ENCODE assay signal across 31 cellular contexts in the genomic region with DNA sequence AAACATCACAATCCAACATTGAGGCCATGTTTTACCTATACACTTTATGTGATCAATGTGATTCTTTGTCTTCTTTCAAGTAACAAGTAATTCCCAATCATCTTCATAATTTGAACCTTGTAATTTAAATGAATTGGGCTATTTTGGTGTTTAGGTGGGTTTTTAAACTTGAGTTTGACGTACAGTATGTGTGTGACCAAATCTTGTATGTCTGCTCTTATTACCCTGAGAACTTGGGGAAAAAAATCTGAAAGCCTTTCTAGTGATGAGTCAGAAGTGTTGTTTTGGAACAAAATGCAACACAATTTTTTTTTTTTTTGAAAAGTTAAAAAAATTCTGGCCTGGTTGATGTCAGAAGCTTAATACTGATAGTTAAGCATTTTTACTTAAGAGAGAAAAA.
A peak's percentile ranks its signal among the peaks of the same experiment; 100 is the strongest.
DNase-seq lines count a peak whose midpoint lies in the region; ATAC-seq and TF ChIP-seq lines count a peak whose summit lies in the region.
"Had no signal": no experiment of that assay in that cellular context is flagged by ENCODE, and none has a peak within 500 bp of the region (broad histone marks: within the 10 kb centered on the region; RNA-seq: fewer than 3 reads in every experiment).

No MANE protein-coding gene starts in this region.

- DNase-seq in activated CD4-positive, alpha-beta T cell treated with anti-CD3 and anti-CD28 coated beads for 36 hours = no peak
- DNase-seq in activated CD4-positive, alpha-beta T cell treated with anti-CD3 and anti-CD28 coated beads, Interleukin-2, amount 50 U/mL, for 4 hours = no peak
- DNase-seq in adipocyte (ENCODE audit: low read depth) (peak; percentile 57), fibroblast of mammary gland (ENCODE audit: low read depth) (peak; percentile 77), stromal cell of bone marrow (ENCODE audit: low read depth) (peak; percentile 41), colonic mucosa (no peak), brain microvascular endothelial cell (no peak)
- DNase-seq: activated CD4-positive, alpha-beta T cell treated with anti-CD3 and anti-CD28 coated beads, Interleukin-2, amount 10 ng/mL, durations not matched to agents 7 days and 5 days; activated effector memory CD4-positive, alpha-beta T cell treated with anti-CD3 and anti-CD28 coated beads, Interleukin-2, amount 50 U/mL, for 16 hours; activated T-cell treated with anti-CD3 and anti-CD28 coated beads, Interleukin-2, amount 50 U/mL, for 1 hour; COR-L47; DMS53; effector CD4-positive, alpha-beta T cell; Kasumi-1; left colon; NCI-H146; NCI-H2107; NCI-H345; NCI-H69; nephron progenitor cell; Peyer's patch; stimulated activated CD4-positive, alpha-beta T cell treated with anti-CD3 and anti-CD28 coated beads, Interleukin-4, amount 100 ng/mL, for 24 hours; T-helper 1 cell had no signal

- H3K9me3 ChIP-seq in adipocyte (ENCODE audit: control insufficient read depth, low read length) (no peaks in the 10 kb centered on the region), colonic mucosa (no peaks in the 10 kb centered on the region)
- H3K9me3 ChIP-seq: gastroesophageal sphincter, Peyer's patch had no signal

- H3K27ac Mint-ChIP-seq in activated CD4-positive, alpha-beta T cell treated with anti-CD3 and anti-CD28 coated beads for 36 hours = no peak overlapping the region
- H3K27ac Mint-ChIP-seq: activated CD4-positive, alpha-beta T cell treated with anti-CD3 and anti-CD28 coated beads, Interleukin-2, amount 10 ng/mL, durations not matched to agents 7 days and 5 days; nephron progenitor cell; type B pancreatic cell; WTC11 had no signal

- POLR2A ChIA-PET in activated CD4-positive, alpha-beta T cell treated with anti-CD3 and anti-CD28 coated beads for 36 hours (lab: Charles Lee) = interaction anchor here (1.7 kb wide), 1 partner anchor 23 kb away, joined by 5 read pairs; no protein-coding TSS in a partner anchor

- peaks cover 14% of the 10 kb centered on the region for H3K27me3 Mint-ChIP-seq in activated CD4-positive, alpha-beta T cell treated with anti-CD3 and anti-CD28 coated beads for 36 hours
- H3K27me3 Mint-ChIP-seq: type B pancreatic cell had no signal

- no peaks in the 10 kb centered on the region for H3K36me3 Mint-ChIP-seq in activated CD4-positive, alpha-beta T cell treated with anti-CD3 and anti-CD28 coated beads for 36 hours (ENCODE audit: low read depth)
- H3K36me3 Mint-ChIP-seq: type B pancreatic cell, WTC11 had no signal

- peaks cover 48% of the 10 kb centered on the region for H3K4me1 Mint-ChIP-seq in activated CD4-positive, alpha-beta T cell treated with anti-CD3 and anti-CD28 coated beads for 36 hours

- H3K9me3 Mint-ChIP-seq in activated CD4-positive, alpha-beta T cell treated with anti-CD3 and anti-CD28 coated beads for 36 hours (ENCODE audit: low read depth) = peaks cover 2% of the 10 kb centered on the region
- H3K9me3 Mint-ChIP-seq: activated CD4-positive, alpha-beta T cell treated with anti-CD3 and anti-CD28 coated beads, Interleukin-2, amount 10 ng/mL, durations not matched to agents 7 days and 5 days; type B pancreatic cell had no signal

- in situ Hi-C loops in brain microvascular endothelial cell (cut with HindIII; ENCODE audit: low pct_ligation_motif_present, low sequenced_read_pairs) = no loop called here

- TF ChIP-seq CTCF in fibroblast of mammary gland (conservative IDR thresholded peaks at IDR 0.05; ENCODE audit: control insufficient read depth, insufficient read depth, low read depth, low read length) (no peak), colonic mucosa (IDR thresholded peaks at IDR 0.05) (no peak), brain microvascular endothelial cell (IDR thresholded peaks at IDR 0.05; ENCODE audit: low read depth, low read length, missing control alignments) (no peak)

- H3K9ac ChIP-seq in adipocyte (ENCODE audit: low read length) (no peak overlapping the region), colonic mucosa (ENCODE audit: low read depth in 2 of 2, low read length in 2 of 2) (no peak overlapping the region)

- H3K36me3 ChIP-seq in adipocyte (ENCODE audit: control insufficient read depth, insufficient read depth, low read length, severe bottlenecking) (no peaks in the 10 kb centered on the region), colonic mucosa (no peaks in the 10 kb centered on the region), brain microvascular endothelial cell (replicated peaks) (no peaks in the 10 kb centered on the region)
- H3K36me3 ChIP-seq: gastroesophageal sphincter, Peyer's patch had no signal

- intact Hi-C loops in activated CD4-positive, alpha-beta T cell treated with anti-CD3 and anti-CD28 coated beads for 36 hours (cut with DNase I, micrococcal nuclease) = no loop called here
- intact Hi-C loops in colonic mucosa (cut with DNase I) = no loop called here

- H3K27ac ChIP-seq in colonic mucosa (no peak overlapping the region), brain microvascular endothelial cell (no peak overlapping the region)
- H3K27ac ChIP-seq: 22Rv1, C4-2B, gastroesophageal sphincter, Peyer's patch had no signal

- peaks cover 25% of the 10 kb centered on the region for H3K4me1 ChIP-seq in adipocyte (ENCODE audit: control insufficient read depth, insufficient read depth, low read length)
- no peaks in the 10 kb centered on the region for H3K4me1 ChIP-seq in colonic mucosa
- H3K4me1 ChIP-seq: gastroesophageal sphincter, Peyer's patch had no signal

- CTCF ChIA-PET in activated CD4-positive, alpha-beta T cell treated with anti-CD3 and anti-CD28 coated beads for 36 hours (lab: Charles Lee) = interaction anchor here (0.7 to 0.8 kb wide), 2 partner anchors 62 to 1254 kb away, joined by 3 to 5 read pairs; no protein-coding TSS in a partner anchor

- H3K4me3 Mint-ChIP-seq in activated CD4-positive, alpha-beta T cell treated with anti-CD3 and anti-CD28 coated beads for 36 hours = no peak overlapping the region
- H3K4me3 Mint-ChIP-seq: activated CD4-positive, alpha-beta T cell treated with anti-CD3 and anti-CD28 coated beads, Interleukin-2, amount 10 ng/mL, durations not matched to agents 7 days and 5 days; nephron progenitor cell; type B pancreatic cell; WTC11 had no signal

- H3K4me3 ChIP-seq in adipocyte (ENCODE audit: low read length) (no peak overlapping the region), fibroblast of mammary gland (ENCODE audit: control insufficient read depth, low read depth, low read length) (no peak overlapping the region), colonic mucosa (no peak overlapping the region), brain microvascular endothelial cell (ENCODE audit: low read depth, low read length) (no peak overlapping the region)
- H3K4me3 ChIP-seq: gastroesophageal sphincter, Peyer's patch had no signal

- peak; percentile 16 for ATAC-seq in activated CD4-positive, alpha-beta T cell treated with anti-CD3 and anti-CD28 coated beads for 36 hours
- no peak for ATAC-seq in HG02840 (IDR thresholded peaks at IDR 0.05; ENCODE audit: low FRiP score, unreplicated experiment)
- ATAC-seq: gastroesophageal sphincter, HCT116, HepG2, left colon, WTC11 had no signal

- H3K27me3 ChIP-seq in adipocyte (replicated peaks; ENCODE audit: control insufficient read depth, insufficient read depth, low read length) = no peaks in the 10 kb centered on the region
- H3K27me3 ChIP-seq in colonic mucosa = no peaks in the 10 kb centered on the region
- H3K27me3 ChIP-seq in brain microvascular endothelial cell (replicated peaks) = no peaks in the 10 kb centered on the region
- H3K27me3 ChIP-seq: gastroesophageal sphincter, Peyer's patch had no signal

Comparison
In these comparisons a context has a peak if more than half of its experiments do, and no peak if none do; other contexts are left out.
1. DNase-seq: peak in adipocyte (single experiment), fibroblast of mammary gland (single experiment) and stromal cell of bone marrow (single experiment); none in activated CD4-positive, alpha-beta T cell treated with anti-CD3 and anti-CD28 coated beads for 36 hours (single experiment), activated CD4-positive, alpha-beta T cell treated with anti-CD3 and anti-CD28 coated beads, Interleukin-2, amount 50 U/mL, for 4 hours (0 of 2), colonic mucosa (single experiment) and brain microvascular endothelial cell (single experiment).